ENCODE assay signal across 1 cellular context in the genomic region with DNA sequence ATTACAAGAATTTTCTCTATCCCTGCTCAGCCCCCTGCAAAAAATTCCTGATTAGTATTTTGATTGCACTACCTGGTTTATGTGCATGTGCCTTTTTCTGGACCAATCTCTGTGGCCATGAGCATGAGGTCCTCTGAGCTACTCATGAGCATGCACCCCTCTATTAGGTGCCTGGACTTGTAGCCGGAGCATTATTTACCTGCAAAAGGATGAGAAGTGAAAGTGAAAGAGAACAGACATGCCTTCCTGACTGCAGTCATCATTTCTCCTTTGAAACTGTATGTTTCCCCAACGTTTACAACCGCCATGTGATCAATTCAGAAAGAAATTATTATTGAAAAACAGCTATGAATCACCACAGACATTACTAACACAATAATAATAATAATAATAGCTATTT.
TF ChIP-seq lines count a peak whose summit lies in the region.

No MANE protein-coding gene starts in this region.

TF ChIP-seq in liver, 16 proteins besides CTCF, POLR2A, EP300 and RAD21 (continued from another document):
- no peak for TF ChIP-seq GABPA (IDR thresholded peaks at IDR 0.05 in 1 of 2, conservative IDR thresholded peaks at IDR 0.05 in 1 of 2)
- no peak for TF ChIP-seq RXRA (IDR thresholded peaks at IDR 0.05)
